In genomic region chr2:159684796-159685195, GRCh38 we compare ENCODE assay signal across 19 cellular contexts. TPM values are rescaled to one million over a fixed set of nuclear protein-coding genes. Genes with fewer than 3 reads are reported as not detected.
DNase-seq lines count a peak whose midpoint lies in the region; TF ChIP-seq lines count a peak whose summit lies in the region.
"Had no signal": no experiment of that assay in that cellular context is flagged by ENCODE, and none has a peak within 500 bp of the region (broad histone marks: within the 10 kb centered on the region; RNA-seq: fewer than 3 reads in every experiment).

No MANE protein-coding gene starts in this region.

- peak overlapping the region; percentile 11 for H3K27ac ChIP-seq in mammary epithelial cell (ENCODE audit: insufficient read depth, low read depth, low read length)
- H3K27ac ChIP-seq: BLaER1 treated with 17β-estradiol and CSF1 and Interleukin-3, amounts not matched to agents 10 nM and 100 nM; left lung; right atrium auricular region; transverse colon had no signal

- no peaks in the 10 kb centered on the region for H3K9me3 ChIP-seq in mammary epithelial cell (replicated peaks; ENCODE audit: insufficient read depth, low read length)
- H3K9me3 ChIP-seq: BLaER1 treated with 17β-estradiol and CSF1 and Interleukin-3, amounts not matched to agents 10 nM and 100 nM; left lung; right atrium auricular region; transverse colon had no signal

- no peak for TF ChIP-seq CTCF in AG10803 (conservative IDR thresholded peaks at IDR 0.05; ENCODE audit: low read length)
- TF ChIP-seq CTCF in mammary epithelial cell (conservative IDR thresholded peaks at IDR 0.05 in 1 of 2, IDR thresholded peaks at IDR 0.05 in 1 of 2; ENCODE audit: extremely low read depth in 1 of 2, insufficient read depth in 1 of 2, low read depth in 1 of 2, low read length in 2 of 2) = no peak
- no peak for TF ChIP-seq CTCF in kidney epithelial cell (IDR thresholded peaks at IDR 0.05; ENCODE audit: insufficient read depth, low read length, poor library complexity, severe bottlenecking)

- intact Hi-C loops in mammary epithelial cell (cut with micrococcal nuclease) = no loop called here

- dilution Hi-C loops in mammary epithelial cell (cut with HindIII; ENCODE audit: low sequenced_read_pairs) = no loop called here

- no peaks in the 10 kb centered on the region for H3K36me3 ChIP-seq in mammary epithelial cell (ENCODE audit: insufficient read depth, low read length)
- no peaks in the 10 kb centered on the region for H3K36me3 ChIP-seq in kidney epithelial cell (ENCODE audit: control insufficient read depth, insufficient read depth, low read length)
- H3K36me3 ChIP-seq: BLaER1 treated with 17β-estradiol and CSF1 and Interleukin-3, amounts not matched to agents 10 nM and 100 nM; left lung; right atrium auricular region; transverse colon had no signal

- no peak overlapping the region for H3K9ac ChIP-seq in mammary epithelial cell (ENCODE audit: insufficient read depth, low read length)
- H3K9ac ChIP-seq: BLaER1 treated with 17β-estradiol and CSF1 and Interleukin-3, amounts not matched to agents 10 nM and 100 nM had no signal

- CTCF ChIA-PET in mammary epithelial cell (lab: Charles Lee; ENCODE audit: low non-redundant PET) = interaction anchor here (0.7 kb wide), 1 partner anchor 71 kb away, joined by 4 read pairs; no protein-coding TSS in a partner anchor

- no peak overlapping the region for H2AFZ ChIP-seq in mammary epithelial cell (ENCODE audit: low read depth, low read length)

- in situ Hi-C loops in mammary epithelial cell (cut with MboI; ENCODE audit: low sequenced_read_pairs in 2 of 2) = no loop called here

- peaks cover 20% of the 10 kb centered on the region for H3K4me1 ChIP-seq in mammary epithelial cell (ENCODE audit: insufficient read depth, low read length)
- H3K4me1 ChIP-seq: BLaER1 treated with 17β-estradiol and CSF1 and Interleukin-3, amounts not matched to agents 10 nM and 100 nM; left lung; right atrium auricular region; transverse colon had no signal

- H3K4me3 ChIP-seq in AG10803 (ENCODE audit: low read length) (no peak overlapping the region), mammary epithelial cell (replicated peaks in 1 of 3; ENCODE audit: insufficient read depth in 1 of 3, low read depth in 2 of 3, low read length in 3 of 3) (no peak overlapping the region), kidney epithelial cell (ENCODE audit: low read depth, low read length) (no peak overlapping the region)
- H3K4me3 ChIP-seq: BLaER1 treated with 17β-estradiol and CSF1 and Interleukin-3, amounts not matched to agents 10 nM and 100 nM; left lung; right atrium auricular region; transverse colon had no signal

- no peaks in the 10 kb centered on the region for H4K20me1 ChIP-seq in mammary epithelial cell (ENCODE audit: insufficient read depth, low read length)
- H4K20me1 ChIP-seq: BLaER1 treated with 17β-estradiol and CSF1 and Interleukin-3, amounts not matched to agents 10 nM and 100 nM had no signal

- peak overlapping the region; percentile 41 for H3K4me2 ChIP-seq in mammary epithelial cell (ENCODE audit: insufficient read depth, low read depth, low read length)
- H3K4me2 ChIP-seq: BLaER1 treated with 17β-estradiol and CSF1 and Interleukin-3, amounts not matched to agents 10 nM and 100 nM had no signal

- no peaks in the 10 kb centered on the region for H3K79me2 ChIP-seq in mammary epithelial cell (ENCODE audit: insufficient read depth, low read length)

- DNase-seq in AG10803 (ENCODE audit: low read depth) (peak; percentile 39), LHCN-M2 (ENCODE audit: low read depth) (peak; percentile 53), mammary epithelial cell (peak; percentile 67), kidney epithelial cell (ENCODE audit: low read depth) (peak; percentile 4), SHP77 (lab: John Stamatoyannopoulos, UW) (no peak), cerebellar cortex (ENCODE audit: low spot score) (no peak), DMS53 (lab: John Stamatoyannopoulos, UW) (no peak), HuH-7.5 (ENCODE audit: low spot score) (no peak)
- DNase-seq: activated CD4-positive, alpha-beta T cell treated with anti-CD3 and anti-CD28 coated beads, Interleukin-2, amount 50 U/mL, for 48 hours; aorta; KBM-7; left lung; naive thymus-derived CD4-positive, alpha-beta T cell; NCI-H1694 treated with DMSO at 0.1 percent for 48 hours; NCI-H82; stimulated activated CD4-positive, alpha-beta T cell treated with anti-CD3 and anti-CD28 coated beads, Interleukin-2, amount 100 ng/mL, for 48 hours; transverse colon had no signal

- BruUV-seq in mammary epithelial cell (replicated peaks; lab: Mats Ljungman, UMichigan) = no TSS peak

- H3K27me3 ChIP-seq in mammary epithelial cell (ENCODE audit: insufficient read depth, low read length) (no peaks in the 10 kb centered on the region), kidney epithelial cell (ENCODE audit: control insufficient read depth, insufficient read depth, low read length) (no peaks in the 10 kb centered on the region)
- H3K27me3 ChIP-seq: BLaER1 treated with 17β-estradiol and CSF1 and Interleukin-3, amounts not matched to agents 10 nM and 100 nM; left lung; right atrium auricular region; transverse colon had no signal

RNA-seq across cellular contexts. Expression of gene MARCHF7, which starts 27.5 kb away (rescaled TPM):
- total RNA-seq in LHCN-M2 (2014; rRNA removed) (98.2 and 124 TPM in 2 replicates), mammary epithelial cell (100 to 1,000 TPM in 1 of 2 donors, 10 to 100 TPM in 1; 84.3 to 121 TPM), kidney epithelial cell (87.6 and 91.7 TPM in 2 replicates)
- polyA plus RNA-seq in LHCN-M2 (2012) = 21.0 TPM
- 25.5 TPM for polyA plus RNA-seq in mammary epithelial cell
- 43.9 TPM for polyA minus RNA-seq in mammary epithelial cell

Comparison
In these comparisons a context has a peak if more than half of its experiments do, and no peak if none do; other contexts are left out.
1. DNase-seq: peak in AG10803 (single experiment), LHCN-M2 (single experiment), mammary epithelial cell (single experiment) and kidney epithelial cell (single experiment); none in SHP77 (0 of 2), cerebellar cortex (single experiment), DMS53 (single experiment) and HuH-7.5 (single experiment).